In the genomic region with DNA sequence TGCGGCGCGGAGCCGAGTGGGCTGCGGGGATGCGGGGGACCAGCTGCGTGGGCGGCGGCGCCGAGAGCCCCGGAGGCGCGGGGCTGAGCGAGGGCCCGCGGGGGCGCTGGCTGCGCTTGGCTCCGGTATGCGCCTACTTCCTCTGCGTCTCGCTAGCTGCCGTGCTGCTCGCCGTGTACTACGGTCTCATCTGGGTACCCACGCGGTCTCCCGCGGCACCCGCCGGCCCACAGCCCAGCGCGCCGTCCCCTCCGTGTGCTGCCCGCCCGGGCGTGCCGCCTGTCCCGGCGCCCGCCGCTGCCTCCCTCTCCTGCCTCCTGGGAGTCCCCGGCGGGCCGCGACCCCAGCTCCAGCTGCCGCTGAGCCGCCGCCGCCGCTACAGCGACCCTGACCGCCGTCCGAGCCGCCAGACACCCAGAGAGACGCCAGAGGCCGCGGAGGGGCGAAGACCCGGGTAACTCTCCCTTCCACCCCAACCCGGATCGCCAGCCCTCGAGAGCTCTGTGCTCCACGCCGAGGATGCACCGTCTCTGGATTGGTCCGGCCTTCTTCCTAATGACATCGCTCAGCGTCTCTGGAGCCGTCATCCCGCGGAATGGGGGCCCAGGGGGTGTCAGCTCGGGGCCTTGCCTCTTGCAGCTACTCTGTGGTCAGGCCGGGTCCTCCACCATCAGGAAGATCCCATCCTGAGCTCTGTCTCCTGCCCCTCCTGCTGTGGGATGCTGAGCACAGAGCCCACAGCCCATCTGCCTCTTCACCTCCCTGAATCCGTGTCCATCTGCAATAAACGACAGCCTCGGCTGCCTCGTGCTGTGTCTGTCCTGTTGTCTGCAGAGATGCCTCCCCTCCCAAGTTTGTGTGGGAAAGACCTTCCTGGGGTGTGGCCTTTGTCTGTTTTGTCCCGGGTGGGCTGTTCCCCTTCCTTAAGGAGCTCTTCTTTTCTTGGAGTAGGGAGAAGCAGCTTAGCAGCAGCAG, we compare ENCODE assay signal across 8 cellular contexts. TPM values are rescaled to one million over a fixed set of nuclear protein-coding genes. Genes with fewer than 3 reads are reported as not detected.
DNase-seq lines count a peak whose midpoint lies in the region; ATAC-seq and TF ChIP-seq lines count a peak whose summit lies in the region.

No MANE protein-coding gene starts in this region.

- no peak for TF ChIP-seq CTCF in HL-60 (IDR thresholded peaks at IDR 0.05; ENCODE audit: insufficient read depth, low read length)

- H3K27ac ChIP-seq in HL-60 (replicated peaks) (no peak overlapping the region), angular gyrus (ENCODE audit: low read depth, low read length) (peak overlapping the region; percentile 31)

- no peaks in the 10 kb centered on the region for H3K27me3 ChIP-seq in HL-60 (ENCODE audit: insufficient read depth, poor library complexity, severe bottlenecking)

- H3K27me3 Mint-ChIP-seq in activated CD8-positive, alpha-beta memory T cell treated with anti-CD3 and anti-CD28 coated beads, Interleukin-2, amount 10 ng/mL, durations not matched to agents 7 days and 5 days: no peaks in the 10 kb centered on the region
- H3K27me3 Mint-ChIP-seq in immature natural killer cell (ENCODE audit: low read depth in 3 of 3): peaks cover 10 to 29% (median 21%) of the 10 kb centered on the region in 3 donors
- no peaks in the 10 kb centered on the region for H3K27me3 Mint-ChIP-seq in stimulated activated memory B cell treated with anti-CD40 and anti-IgM and Interleukin-4, amounts not matched to agents 10 μg/mL and 1 μg/mL and 100 μg/mL, for 72 hours

- peak overlapping the region; percentile 57 for H3K4me3 ChIP-seq in HL-60 (replicated peaks; ENCODE audit: insufficient read depth, low read length)

- CTCF ChIA-PET in activated CD8-positive, alpha-beta memory T cell treated with anti-CD3 and anti-CD28 coated beads, Interleukin-2, amount 10 ng/mL, durations not matched to agents 7 days and 5 days (lab: Charles Lee): interaction anchor here (0.8 to 3.6 kb wide), 17 partner anchors 9 to 243 kb away, joined by 3 to 22 read pairs (median 5); a partner anchor contains a TSS

- peak; percentile 57 for DNase-seq in activated CD8-positive, alpha-beta memory T cell treated with anti-CD3 and anti-CD28 coated beads, Interleukin-2, amount 10 ng/mL, durations not matched to agents 7 days and 5 days
- DNase-seq in activated CD8-positive, alpha-beta memory T cell treated with anti-CD3 and anti-CD28 coated beads, Interleukin-2, amount 50 U/mL, for 4 hours: no peak
- DNase-seq in HL-60 (ENCODE audit: low read depth in 1 of 2, low spot score in 1 of 2): no peak
- no peak for DNase-seq in immature natural killer cell
- DNase-seq in T-helper 9 cell: no peak
- no peak for DNase-seq in NCI-H510A treated with DMSO at 0.1 percent for 48 hours (lab: John Stamatoyannopoulos, UW)

- peak; percentile 17 for ATAC-seq in activated CD8-positive, alpha-beta memory T cell treated with anti-CD3 and anti-CD28 coated beads, Interleukin-2, amount 10 ng/mL, durations not matched to agents 7 days and 5 days
- peak; percentile 46 for ATAC-seq in stimulated activated memory B cell treated with anti-CD40 and anti-IgM and Interleukin-4, amounts not matched to agents 10 μg/mL and 1 μg/mL and 100 μg/mL, for 72 hours

- peaks cover 18% of the 10 kb centered on the region for H3K4me1 Mint-ChIP-seq in activated CD8-positive, alpha-beta memory T cell treated with anti-CD3 and anti-CD28 coated beads, Interleukin-2, amount 10 ng/mL, durations not matched to agents 7 days and 5 days
- H3K4me1 Mint-ChIP-seq in immature natural killer cell: peaks cover 20 to 22% of the 10 kb centered on the region in 2 donors
- peaks cover 34% of the 10 kb centered on the region for H3K4me1 Mint-ChIP-seq in stimulated activated memory B cell treated with anti-CD40 and anti-IgM and Interleukin-4, amounts not matched to agents 10 μg/mL and 1 μg/mL and 100 μg/mL, for 72 hours

- peaks cover 8% of the 10 kb centered on the region for H3K36me3 Mint-ChIP-seq in activated CD8-positive, alpha-beta memory T cell treated with anti-CD3 and anti-CD28 coated beads, Interleukin-2, amount 10 ng/mL, durations not matched to agents 7 days and 5 days
- peaks cover 0 to 6% (median 2%) of the 10 kb centered on the region in 3 donors for H3K36me3 Mint-ChIP-seq in immature natural killer cell
- H3K36me3 Mint-ChIP-seq in stimulated activated memory B cell treated with anti-CD40 and anti-IgM and Interleukin-4, amounts not matched to agents 10 μg/mL and 1 μg/mL and 100 μg/mL, for 72 hours: peaks cover 32% of the 10 kb centered on the region

- no peak overlapping the region for H3K27ac Mint-ChIP-seq in activated CD8-positive, alpha-beta memory T cell treated with anti-CD3 and anti-CD28 coated beads, Interleukin-2, amount 10 ng/mL, durations not matched to agents 7 days and 5 days
- peak overlapping the region; percentile 48 to 73 (median 64) for H3K27ac Mint-ChIP-seq in immature natural killer cell
- H3K27ac Mint-ChIP-seq in stimulated activated memory B cell treated with anti-CD40 and anti-IgM and Interleukin-4, amounts not matched to agents 10 μg/mL and 1 μg/mL and 100 μg/mL, for 72 hours: peak overlapping the region; percentile 97

- no peaks in the 10 kb centered on the region for H3K9me3 Mint-ChIP-seq in activated CD8-positive, alpha-beta memory T cell treated with anti-CD3 and anti-CD28 coated beads, Interleukin-2, amount 10 ng/mL, durations not matched to agents 7 days and 5 days (ENCODE audit: low read depth)
- no peaks in the 10 kb centered on the region for H3K9me3 Mint-ChIP-seq in immature natural killer cell
- H3K9me3 Mint-ChIP-seq in stimulated activated memory B cell treated with anti-CD40 and anti-IgM and Interleukin-4, amounts not matched to agents 10 μg/mL and 1 μg/mL and 100 μg/mL, for 72 hours: no peaks in the 10 kb centered on the region

- peak overlapping the region; percentile 64 for H3K4me3 Mint-ChIP-seq in activated CD8-positive, alpha-beta memory T cell treated with anti-CD3 and anti-CD28 coated beads, Interleukin-2, amount 10 ng/mL, durations not matched to agents 7 days and 5 days
- peak overlapping the region; percentile 73 to 83 (median 79) for H3K4me3 Mint-ChIP-seq in immature natural killer cell
- peak overlapping the region; percentile 75 for H3K4me3 Mint-ChIP-seq in stimulated activated memory B cell treated with anti-CD40 and anti-IgM and Interleukin-4, amounts not matched to agents 10 μg/mL and 1 μg/mL and 100 μg/mL, for 72 hours

RNA-seq across cellular contexts. Expression of a gene that starts 0.5 kb away (rescaled TPM):
- 10 to 100 TPM in 1 of 2 experiments, 1 to 10 TPM in 1; 7.6 to 14.5 TPM for total RNA-seq in activated CD8-positive, alpha-beta memory T cell treated with anti-CD3 and anti-CD28 coated beads, Interleukin-2, amount 10 ng/mL, durations not matched to agents 7 days and 5 days
- polyA plus RNA-seq in immature natural killer cell: 1 to 10 TPM; 1.2 to 3.9 (median 2.3) TPM

RNA-seq across cellular contexts. Expression of a gene that starts 18.9 kb away (rescaled TPM):
- total RNA-seq in activated CD8-positive, alpha-beta memory T cell treated with anti-CD3 and anti-CD28 coated beads, Interleukin-2, amount 10 ng/mL, durations not matched to agents 7 days and 5 days: 10 to 100 TPM; 24.8 to 27.6 TPM
- polyA plus RNA-seq in immature natural killer cell: 10 to 100 TPM in 1 of 3 donors, 1 to 10 TPM in 2; 2.6 to 12.2 (median 5.1) TPM

RNA-seq across cellular contexts. Expression of a gene that starts 34.5 kb away (rescaled TPM):
- 1 to 10 TPM in 1 of 2 experiments, not detected in 1; 1.4 TPM for total RNA-seq in activated CD8-positive, alpha-beta memory T cell treated with anti-CD3 and anti-CD28 coated beads, Interleukin-2, amount 10 ng/mL, durations not matched to agents 7 days and 5 days
- polyA plus RNA-seq in immature natural killer cell: under 1 TPM in 2 of 3 donors, not detected in 1; 0.16 to 0.36 TPM

RNA-seq across cellular contexts. Expression of a gene that starts 44.2 kb away (rescaled TPM):
- total RNA-seq in activated CD8-positive, alpha-beta memory T cell treated with anti-CD3 and anti-CD28 coated beads, Interleukin-2, amount 10 ng/mL, durations not matched to agents 7 days and 5 days: 10 to 100 TPM; 14.0 to 16.7 TPM
- 10 to 100 TPM in 1 of 3 donors, 1 to 10 TPM in 2; 8.3 to 13.9 (median 8.4) TPM for polyA plus RNA-seq in immature natural killer cell

RNA-seq across cellular contexts. Expression of a gene that starts 56.8 kb away (rescaled TPM):
- under 1 TPM; 0.07 to 0.29 TPM for total RNA-seq in activated CD8-positive, alpha-beta memory T cell treated with anti-CD3 and anti-CD28 coated beads, Interleukin-2, amount 10 ng/mL, durations not matched to agents 7 days and 5 days
- polyA plus RNA-seq in immature natural killer cell: under 1 TPM in 2 of 3 donors, not detected in 1; 0.18 to 0.29 TPM
